Comparison of ENCODE assay signal across 25 cellular contexts in genomic region chr10:119942973-119943372, GRCh38.
"Had no signal": no experiment of that assay in that cellular context is flagged by ENCODE, and none has a peak within 500 bp of the region (broad histone marks: within the 10 kb centered on the region; RNA-seq: fewer than 3 reads in every experiment).

No MANE protein-coding gene starts in this region.

- H3K9me3 ChIP-seq: gastroesophageal sphincter, pancreas, psoas muscle, right atrium auricular region, upper lobe of right lung had no signal

- H3K27ac Mint-ChIP-seq: activated CD8-positive, alpha-beta T cell treated with anti-CD3 and anti-CD28 coated beads, Interleukin-2, amount 10 ng/mL, durations not matched to agents 7 days and 5 days; activated naive CD4-positive, alpha-beta T cell treated with anti-CD3 and anti-CD28 coated beads, Interleukin-2, amount 50 U/mL, for 24 hours; memory B cell; nephron progenitor cell; T-cell; T-helper 2 cell treated with Interferon-gamma antibody and Interleukin-4, amounts not matched to agents 5 μg/mL and 100 μg/mL, for 36 hours had no signal

- H3K4me3 Mint-ChIP-seq: activated CD8-positive, alpha-beta T cell treated with anti-CD3 and anti-CD28 coated beads, Interleukin-2, amount 10 ng/mL, durations not matched to agents 7 days and 5 days; activated naive CD4-positive, alpha-beta T cell treated with anti-CD3 and anti-CD28 coated beads, Interleukin-2, amount 50 U/mL, for 24 hours; memory B cell; nephron progenitor cell; T-cell; T-helper 2 cell treated with Interferon-gamma antibody and Interleukin-4, amounts not matched to agents 5 μg/mL and 100 μg/mL, for 36 hours had no signal

- FAIRE-seq: endometrium, islet of Langerhans, pancreas had no signal

- H3K4me1 Mint-ChIP-seq: activated naive CD4-positive, alpha-beta T cell treated with anti-CD3 and anti-CD28 coated beads, Interleukin-2, amount 50 U/mL, for 24 hours; memory B cell; nephron progenitor cell; T-cell had no signal

- DNase-seq: activated CD4-positive, alpha-beta T cell treated with anti-CD3 and anti-CD28 coated beads for 1 hour; activated CD4-positive, alpha-beta T cell treated with anti-CD3 and anti-CD28 coated beads, Interleukin-2, amount 50 U/mL, for 1 hour; activated CD8-positive, alpha-beta T cell treated with anti-CD3 and anti-CD28 coated beads, Interleukin-2, amount 10 ng/mL, durations not matched to agents 7 days and 5 days; activated gamma-delta T cell treated with Interleukin-2 at 50 U/mL for 16 hours; aorta; cerebellar nuclear complex; effector CD4-positive, alpha-beta T cell; head of caudate nucleus; hypothalamus; left cardiac atrium; nephron progenitor cell; pancreas; psoas muscle; stimulated activated CD4-positive, alpha-beta T cell treated with anti-CD3 and anti-CD28 coated beads, Interleukin-4, amount 100 ng/mL, for 24 hours; stimulated activated naive CD4-positive, alpha-beta T cell treated with Interleukin-2 at 50 U/mL for 16 hours; T-cell; upper lobe of right lung; WERI-Rb-1 had no signal

- H3K27ac ChIP-seq: gastroesophageal sphincter, pancreas, psoas muscle, right atrium auricular region, upper lobe of right lung, WERI-Rb-1 had no signal

- H3K9me3 Mint-ChIP-seq: activated naive CD4-positive, alpha-beta T cell treated with anti-CD3 and anti-CD28 coated beads, Interleukin-2, amount 50 U/mL, for 24 hours; memory B cell; nephron progenitor cell; T-cell; T-helper 2 cell treated with Interferon-gamma antibody and Interleukin-4, amounts not matched to agents 5 μg/mL and 100 μg/mL, for 36 hours had no signal

- H3K4me1 ChIP-seq: gastroesophageal sphincter, pancreas, psoas muscle, right atrium auricular region, upper lobe of right lung had no signal

- ATAC-seq: activated CD8-positive, alpha-beta T cell treated with anti-CD3 and anti-CD28 coated beads, Interleukin-2, amount 10 ng/mL, durations not matched to agents 7 days and 5 days; gastroesophageal sphincter; left cardiac atrium; pancreas; psoas muscle; T-cell; upper lobe of right lung had no signal

- H3K27me3 ChIP-seq: gastroesophageal sphincter, pancreas, right atrium auricular region, upper lobe of right lung had no signal

- H3K27me3 Mint-ChIP-seq: activated naive CD4-positive, alpha-beta T cell treated with anti-CD3 and anti-CD28 coated beads, Interleukin-2, amount 50 U/mL, for 24 hours; memory B cell; T-cell had no signal

- H3K4me3 ChIP-seq: gastroesophageal sphincter, pancreas, psoas muscle, right atrium auricular region, upper lobe of right lung had no signal
